ENCODE assay signal across 21 cellular contexts in genomic region chr10:131114846-131115245, GRCh38.
DNase-seq lines count a peak whose midpoint lies in the region; ATAC-seq, FAIRE-seq and TF ChIP-seq lines count a peak whose summit lies in the region.
"Had no signal": no experiment of that assay in that cellular context is flagged by ENCODE, and none has a peak within 500 bp of the region (broad histone marks: within the 10 kb centered on the region; RNA-seq: fewer than 3 reads in every experiment).

No MANE protein-coding gene starts in this region.

- CTCF ChIA-PET in SK-N-SH (lab: Yijun Ruan, JAX), result no interaction called here

- intact Hi-C loops in kidney (cut with DNase I) (no loop called here), body of pancreas (cut with DNase I) (no loop called here)

- H3K27ac ChIP-seq in BLaER1 (peak overlapping the region; percentile 57), VCaP (peak overlapping the region; percentile 60), kidney (ENCODE audit: low read depth in 2 of 2, low read length in 2 of 2) (no peak overlapping the region), neuronal stem cell (replicated peaks; ENCODE audit: low read length) (no peak overlapping the region), body of pancreas (no peak overlapping the region), SK-N-SH (ENCODE audit: low read depth in 2 of 2, low read length in 1 of 2) (no peak overlapping the region)
- H3K27ac ChIP-seq: 22Rv1, A549, GM23248 had no signal

- H2BK5ac ChIP-seq in neuronal stem cell (ENCODE audit: low read length), result no peak overlapping the region

- no peak overlapping the region for H4K8ac ChIP-seq in neuronal stem cell (ENCODE audit: low read depth, low read length)

- H2BK15ac ChIP-seq in neuronal stem cell (ENCODE audit: low read length), result no peak overlapping the region

- no peak for TF ChIP-seq RAD21 in SK-N-SH (IDR thresholded peaks at IDR 0.05; ENCODE audit: low read length)

- H3K27me3 ChIP-seq in BLaER1, result no peaks in the 10 kb centered on the region
- H3K27me3 ChIP-seq in neuronal stem cell (ENCODE audit: control insufficient read depth in 3 of 3, insufficient read depth in 3 of 3, low read depth in 1 of 3, low read length in 3 of 3), result no peaks in the 10 kb centered on the region
- no peaks in the 10 kb centered on the region for H3K27me3 ChIP-seq in body of pancreas
- no peaks in the 10 kb centered on the region for H3K27me3 ChIP-seq in SK-N-SH (ENCODE audit: insufficient read depth)

- peak overlapping the region; percentile 12; the same call in 1 of the 2 replicates for H3K9ac ChIP-seq in BLaER1
- no peak overlapping the region for H3K9ac ChIP-seq in kidney (ENCODE audit: low read length in 2 of 2)
- no peak overlapping the region for H3K9ac ChIP-seq in neuronal stem cell (ENCODE audit: low read depth, low read length, poor library complexity)
- H3K9ac ChIP-seq in SK-N-SH, result no peak overlapping the region
- H3K9ac ChIP-seq: GM23248 had no signal

- TF ChIP-seq POLR2A in body of pancreas (IDR thresholded peaks at IDR 0.05), result no peak

- no CpG with 5 or more reads among the region's 15 CpGs for WGBS in neuronal stem cell (ENCODE audit: extremely low coverage in 2 of 2, insufficient read length in 2 of 2, insufficient replicate concordance in 1 of 2), 2 donors
- WGBS in body of pancreas, 2 donors, result 87 to 88% methylated on average over 7 to 15 of the region's 15 CpGs
- 31% methylated on average over 5 of the region's 15 CpGs for WGBS in SK-N-SH (ENCODE audit: low lambda C conversion rate)

- no peak for FAIRE-seq in kidney (lab: Jason Lieb, UNC)
- FAIRE-seq: A549, D721Med, G401.6, GM12891, GM19239, H54 had no signal

- no peak overlapping the region for H3K23ac ChIP-seq in neuronal stem cell (ENCODE audit: low read depth, low read length, poor library complexity)

- no peaks in the 10 kb centered on the region for H3K79me2 ChIP-seq in SK-N-SH (ENCODE audit: insufficient read depth)

- H3K9me3 ChIP-seq in BLaER1 (peaks cover 30% of the 10 kb centered on the region), kidney (ENCODE audit: control insufficient read depth in 1 of 2, low read length in 2 of 2) (no peaks in the 10 kb centered on the region), neuronal stem cell (replicated peaks in 1 of 2; ENCODE audit: control insufficient read depth in 2 of 2, insufficient read depth in 1 of 2, low read depth in 1 of 2, low read length in 2 of 2) (no peaks in the 10 kb centered on the region), body of pancreas (no peaks in the 10 kb centered on the region), SK-N-SH (no peaks in the 10 kb centered on the region)
- H3K9me3 ChIP-seq: A549 had no signal

- peak overlapping the region; percentile 69 for H3K4me2 ChIP-seq in BLaER1
- H3K4me2 ChIP-seq in neuronal stem cell (ENCODE audit: insufficient read depth, low read length, poor library complexity, severe bottlenecking), result no peak overlapping the region
- no peak overlapping the region for H3K4me2 ChIP-seq in SK-N-SH
- H3K4me2 ChIP-seq: A549 had no signal

- H3K4ac ChIP-seq in neuronal stem cell (ENCODE audit: low read length), result no peak overlapping the region

- POLR2A ChIA-PET in SK-N-SH (lab: Yijun Ruan, JAX), result no interaction called here

- peak overlapping the region; percentile 11 for H3K18ac ChIP-seq in neuronal stem cell (ENCODE audit: low read length)

- TF ChIP-seq CTCF in VCaP (conservative IDR thresholded peaks at IDR 0.05) (no peak), kidney (IDR thresholded peaks at IDR 0.05; ENCODE audit: borderline replicate concordance, extremely low read depth, insufficient read depth) (no peak), body of pancreas (IDR thresholded peaks at IDR 0.05) (no peak), SK-N-SH (IDR thresholded peaks at IDR 0.05) (no peak)

- no peaks in the 10 kb centered on the region for H3F3A ChIP-seq in SK-N-SH (replicated peaks; ENCODE audit: insufficient read depth)

- no peak overlapping the region for H3K14ac ChIP-seq in neuronal stem cell (ENCODE audit: low read length)

- H3K36me3 ChIP-seq in BLaER1, result peaks cover 60% of the 10 kb centered on the region
- no peaks in the 10 kb centered on the region for H3K36me3 ChIP-seq in kidney (ENCODE audit: control insufficient read depth in 1 of 2, insufficient read depth in 2 of 2, low read length in 2 of 2)
- H3K36me3 ChIP-seq in neuronal stem cell (replicated peaks in 1 of 2; ENCODE audit: control insufficient read depth in 2 of 2, insufficient read depth in 2 of 2, low read length in 2 of 2), result no peaks in the 10 kb centered on the region
- H3K36me3 ChIP-seq in body of pancreas (replicated peaks in 1 of 2; ENCODE audit: insufficient read depth in 1 of 2, low read depth in 2 of 2), result no peaks in the 10 kb centered on the region
- no peaks in the 10 kb centered on the region for H3K36me3 ChIP-seq in SK-N-SH (replicated peaks in 1 of 2; ENCODE audit: control insufficient read depth in 1 of 2, insufficient read depth in 2 of 2, low read length in 1 of 2)

- no peak for TF ChIP-seq EP300 in SK-N-SH (IDR thresholded peaks at IDR 0.05; ENCODE audit: borderline replicate concordance in 1 of 2, low read depth in 1 of 2, low read length in 1 of 2)

- no peak overlapping the region for H2AK5ac ChIP-seq in neuronal stem cell (ENCODE audit: low read depth, low read length)

- no peak overlapping the region for H2AFZ ChIP-seq in neuronal stem cell (ENCODE audit: low read length)
- H2AFZ ChIP-seq in SK-N-SH (ENCODE audit: low read depth), result no peak overlapping the region
- H2AFZ ChIP-seq: GM23248 had no signal

- H2BK12ac ChIP-seq in neuronal stem cell (ENCODE audit: low read length), result no peak overlapping the region

- H4K20me1 ChIP-seq in BLaER1, result no peaks in the 10 kb centered on the region
- H4K20me1 ChIP-seq in SK-N-SH (ENCODE audit: insufficient read depth), result no peaks in the 10 kb centered on the region

- peaks cover 67% of the 10 kb centered on the region for H3K4me1 ChIP-seq in BLaER1
- H3K4me1 ChIP-seq in kidney (ENCODE audit: control insufficient read depth in 1 of 2, insufficient read depth in 1 of 2, low read depth in 1 of 2, low read length in 2 of 2), result no peaks in the 10 kb centered on the region
- H3K4me1 ChIP-seq in neuronal stem cell (ENCODE audit: control insufficient read depth in 2 of 2, insufficient read depth in 1 of 2, low read depth in 1 of 2, low read length in 2 of 2), result no peaks in the 10 kb centered on the region
- H3K4me1 ChIP-seq in body of pancreas, result peaks cover 3% of the 10 kb centered on the region
- no peaks in the 10 kb centered on the region for H3K4me1 ChIP-seq in SK-N-SH (ENCODE audit: control insufficient read depth in 1 of 2, insufficient read depth in 2 of 2, low read depth in 1 of 2, low read length in 1 of 2)
- H3K4me1 ChIP-seq: A549, Caco-2 had no signal

- H2BK120ac ChIP-seq in neuronal stem cell (ENCODE audit: low read depth, low read length), result peak overlapping the region; percentile 39

- DNase-seq in kidney (peak; percentile 39), neuronal stem cell (ENCODE audit: low spot score) (no peak), body of pancreas (no peak), SK-N-SH (no peak), CD1c-positive myeloid dendritic cell (ENCODE audit: extremely low spot score) (no peak)
- no peak for DNase-seq in stimulated activated CD4-positive, alpha-beta T cell treated with anti-CD3 and anti-CD28 coated beads, Interleukin-4, amount 100 ng/mL, for 1 hour
- DNase-seq: AML-193; Caco-2; CD4-positive, alpha-beta T cell; GM23248; HFFc6 had no signal

- no peaks in the 10 kb centered on the region for H3K79me1 ChIP-seq in neuronal stem cell (ENCODE audit: low read depth, low read length)

- H3K4me3 ChIP-seq in BLaER1 (no peak overlapping the region), kidney (ENCODE audit: low read length in 2 of 2) (no peak overlapping the region), neuronal stem cell (ENCODE audit: low read length in 2 of 2) (no peak overlapping the region), body of pancreas (no peak overlapping the region), SK-N-SH (ENCODE audit: low read depth in 2 of 2, low read length in 1 of 2) (no peak overlapping the region)
- H3K4me3 ChIP-seq: A549, GM23248 had no signal

- no peak overlapping the region for H4K91ac ChIP-seq in neuronal stem cell (ENCODE audit: low read depth, low read length, poor library complexity)

- no peaks in the 10 kb centered on the region for H3K9me2 ChIP-seq in SK-N-SH

- ATAC-seq in body of pancreas, result no peak
- ATAC-seq: A549, HCT116 had no signal

TF ChIP-seq in SK-N-SH, 30 proteins besides CTCF, POLR2A, EP300 and RAD21:
- no peak for TF ChIP-seq EZH2phosphoT487 (IDR thresholded peaks at IDR 0.05; ENCODE audit: borderline replicate concordance, low read depth)
- no peak for TF ChIP-seq FOXJ3 (CRISPR knock-in tag; IDR thresholded peaks at IDR 0.05)

Comparison
In these comparisons a context has a peak if more than half of its experiments do, and no peak if none do; other contexts are left out.
1. H3K27ac ChIP-seq: peak in BLaER1 (single experiment) and VCaP (single experiment); none in kidney (0 of 2), neuronal stem cell (single experiment), body of pancreas (0 of 4) and SK-N-SH (0 of 2).